Comparison of ENCODE assay signal across 8 cellular contexts in genomic region chr6:1381397-1382330, GRCh38. TPM values are rescaled to one million over a fixed set of nuclear protein-coding genes. Genes with fewer than 3 reads are reported as not detected.
DNase-seq lines count a peak whose midpoint lies in the region; ATAC-seq, FAIRE-seq and TF ChIP-seq lines count a peak whose summit lies in the region.

No MANE protein-coding gene starts in this region.

- H2AFZ ChIP-seq in keratinocyte (ENCODE audit: control insufficient read depth, low read length): no peak overlapping the region

- H3K4me3 Mint-ChIP-seq in brain: peak overlapping the region; percentile 22 to 68 (median 43)

- H3K27me3 Mint-ChIP-seq in brain: peaks cover 98% of the 10 kb centered on the region

- H3K27ac Mint-ChIP-seq in brain: no peak overlapping the region

- DNase-seq in AML-193 (lab: John Stamatoyannopoulos, UW) (peak; percentile 23 to 24), HFF-Myc (ENCODE audit: extremely low read depth, low read depth) (no peak), T-helper 9 cell (peak; percentile 44), keratinocyte (ENCODE audit: low read depth, low spot score) (no peak), SIG-M5 (lab: John Stamatoyannopoulos, UW) (no peak)
- DNase-seq in stimulated activated CD4-positive, alpha-beta T cell treated with anti-CD3 and anti-CD28 coated beads, Interleukin-1b, Interleukin-23, amount 100 ng/mL, for 4 hours (ENCODE audit: low read depth in 2 of 2): peak; percentile 41 to 64

- H3K27me3 ChIP-seq in keratinocyte (ENCODE audit: control insufficient read depth, extremely low read depth, insufficient read depth, low read length): peaks cover 100% of the 10 kb centered on the region

- peak overlapping the region; percentile 42 for H3K4me3 ChIP-seq in HFF-Myc (replicated peaks; ENCODE audit: low read depth, low read length)
- H3K4me3 ChIP-seq in keratinocyte (ENCODE audit: control insufficient read depth in 2 of 3, extremely low read depth in 1 of 3, insufficient read depth in 2 of 3, low read depth in 1 of 3, low read length in 3 of 3): peak overlapping the region in 1 of 3 experiments; percentile 4

- H3K4me1 Mint-ChIP-seq in brain: peaks cover 30% of the 10 kb centered on the region

- no peak overlapping the region for H3K27ac ChIP-seq in keratinocyte (ENCODE audit: control insufficient read depth, insufficient read depth, low read length)

- no peaks in the 10 kb centered on the region for H3K9me1 ChIP-seq in keratinocyte (ENCODE audit: control insufficient read depth, extremely low read depth, insufficient read depth, low read length)

- no peaks in the 10 kb centered on the region for H3K9me3 ChIP-seq in keratinocyte (ENCODE audit: control insufficient read depth, low read depth, low read length)

- TF ChIP-seq CTCF in HFF-Myc (IDR thresholded peaks at IDR 0.05; ENCODE audit: low read depth, low read length, missing control alignments) (peak; percentile 57), brain (conservative IDR thresholded peaks at IDR 0.05) (peak; percentile 93 to 97), keratinocyte (optimal IDR thresholded peaks at IDR 0.05 in 1 of 3, IDR thresholded peaks at IDR 0.05 in 1 of 3, conservative IDR thresholded peaks at IDR 0.05 in 1 of 3; ENCODE audit: extremely low read depth in 1 of 3, insufficient read depth in 2 of 3, low read length in 3 of 3) (peak in 2 of 3 experiments; percentile 70 to 76)

- no peak for FAIRE-seq in keratinocyte (lab: Jason Lieb, UNC)

- H3K4me2 ChIP-seq in keratinocyte (ENCODE audit: control insufficient read depth, extremely low read depth, insufficient read depth, low read depth, low read length): peak overlapping the region; percentile 45

- H3K9ac ChIP-seq in keratinocyte (ENCODE audit: control insufficient read depth, extremely low read depth, insufficient read depth, low read length): no peak overlapping the region

- no peaks in the 10 kb centered on the region for H3K79me2 ChIP-seq in keratinocyte (ENCODE audit: control insufficient read depth, insufficient read depth, low read length)

- H3K36me3 Mint-ChIP-seq in brain: no peaks in the 10 kb centered on the region

- H4K20me1 ChIP-seq in keratinocyte (ENCODE audit: control insufficient read depth, extremely low read depth, insufficient read depth, low read length): no peaks in the 10 kb centered on the region

- no peaks in the 10 kb centered on the region for H3K36me3 ChIP-seq in keratinocyte (ENCODE audit: control insufficient read depth in 2 of 2, extremely low read depth in 1 of 2, insufficient read depth in 2 of 2, low read length in 2 of 2)

- H3K9me3 Mint-ChIP-seq in brain: peaks cover 0 to 1% (median 0%) of the 10 kb centered on the region in 5 experiments

- no peak for ATAC-seq in HG03469 (IDR thresholded peaks at IDR 0.05; ENCODE audit: unreplicated experiment)

- dilution Hi-C loops in keratinocyte (cut with MboI; ENCODE audit: extremely low pct_ligation_motif_present, low sequenced_read_pairs): no loop called here

- H3K4me1 ChIP-seq in keratinocyte (ENCODE audit: control insufficient read depth, extremely low read depth, insufficient read depth, low read length): peaks cover 3% of the 10 kb centered on the region

RNA-seq across cellular contexts. Expression of gene FOXF2, which starts 7.7 kb away (rescaled TPM):
- polyA plus RNA-seq in brain (ENCODE audit: insufficient read depth, low read depth, low replicate concordance) (2.6 TPM), keratinocyte (0.28 to 0.68 TPM (median 0.34 TPM) in 3 replicates)
- polyA plus RNA-seq in keratinocyte (2011; ENCODE audit: low read depth): not detected
- 0.49 and 0.51 TPM in 2 replicates for polyA plus RNA-seq in keratinocyte (2011; cell fraction: cytosol; rRNA removed)
- polyA plus RNA-seq in keratinocyte (2011; cell fraction: nucleus; rRNA removed): 0.37 and 0.67 TPM in 2 replicates
- polyA plus RNA-seq in keratinocyte (2012; ENCODE audit: low replicate concordance): 0.11 and 0.38 TPM in 2 replicates
- 0.16 to 0.66 TPM in 2 of 3 replicates, not detected in the other for polyA minus RNA-seq in keratinocyte
- polyA minus RNA-seq in keratinocyte (2011; cell fraction: cytosol; rRNA and poly(A)+ RNA removed): 1.2 TPM
- 0.21 and 0.54 TPM in 2 replicates for polyA minus RNA-seq in keratinocyte (2011; cell fraction: nucleus; rRNA and poly(A)+ RNA removed)

Comparison
In these comparisons a context has a peak if more than half of its experiments do, and no peak if none do; other contexts are left out.
1. DNase-seq: peak in AML-193 (2 of 2), T-helper 9 cell (single experiment) and stimulated activated CD4-positive, alpha-beta T cell treated with anti-CD3 and anti-CD28 coated beads, Interleukin-1b, Interleukin-23, amount 100 ng/mL, for 4 hours (2 of 2); none in HFF-Myc (single experiment), keratinocyte (single experiment) and SIG-M5 (single experiment).
2. Peak in every context shown above with its lines, with median percentiles within 50 percentile points of each other: CTCF ChIP-seq.